ENCODE assay signal across 8 cellular contexts in the genomic region with DNA sequence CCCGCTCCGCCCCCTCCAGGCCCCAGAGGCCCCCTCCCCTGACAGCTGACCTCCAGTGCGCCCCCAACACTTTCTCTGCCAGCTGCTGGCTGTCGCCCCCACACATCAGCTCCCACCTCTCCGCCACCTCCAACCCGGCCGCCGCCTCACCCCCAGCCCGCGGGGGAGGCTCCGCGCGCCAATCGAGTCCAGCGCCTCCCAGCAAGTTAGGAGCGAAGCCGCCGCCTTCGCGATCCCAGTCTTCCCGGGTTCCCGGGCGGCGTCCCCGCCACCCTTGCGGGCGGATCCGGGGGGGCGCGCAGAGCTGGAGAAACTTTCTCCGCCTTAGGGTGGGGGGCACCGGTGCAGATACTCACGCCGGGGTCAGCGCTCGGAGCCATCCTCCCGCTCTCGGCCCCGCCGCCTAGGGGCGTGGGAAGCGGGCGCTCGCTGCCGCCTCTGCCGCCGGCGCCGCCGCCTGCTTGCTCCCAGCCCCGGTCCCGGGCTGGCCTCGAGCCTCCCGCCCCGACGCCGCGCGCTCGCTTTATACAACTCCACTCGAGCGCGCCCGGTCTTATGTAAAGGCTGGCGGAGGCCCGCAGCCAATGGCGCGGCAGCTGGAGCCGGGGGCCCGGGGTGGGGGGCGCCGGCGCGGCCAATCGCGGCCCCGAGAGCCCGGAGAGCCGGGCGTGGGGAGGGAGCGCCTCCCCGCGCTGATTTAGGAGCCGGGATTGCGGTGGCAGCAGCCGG. TPM values are rescaled to one million over a fixed set of nuclear protein-coding genes. Genes with fewer than 3 reads are reported as not detected.
DNase-seq lines count a peak whose midpoint lies in the region; ATAC-seq and TF ChIP-seq lines count a peak whose summit lies in the region.

CRTAC1 (minus strand) TSS at position 529 of the 729 bp plus-strand sequence; CDS start at position 380, 149 bp downstream.

- no peaks in the 10 kb centered on the region for H3K36me3 Mint-ChIP-seq in neural crest cell (ENCODE audit: low read depth)
- no peaks in the 10 kb centered on the region for H3K36me3 Mint-ChIP-seq in natural killer cell

- ATAC-seq in natural killer cell (no peak), HG03095 (IDR thresholded peaks at IDR 0.05; ENCODE audit: unreplicated experiment) (no peak), GM19324 (IDR thresholded peaks at IDR 0.05; ENCODE audit: low FRiP score, unreplicated experiment) (no peak)

- H3K27me3 Mint-ChIP-seq in neural crest cell (ENCODE audit: low read depth), result peaks cover 92% of the 10 kb centered on the region
- peaks cover 50 to 76% of the 10 kb centered on the region in 2 donors for H3K27me3 Mint-ChIP-seq in natural killer cell (ENCODE audit: low read depth in 2 of 2)

- intact Hi-C loops in natural killer cell (cut with micrococcal nuclease), result no loop called here

- DNase-seq in G401 (ENCODE audit: low spot score) (peak; percentile 85), NCI-H69 (lab: John Stamatoyannopoulos, UW) (peak; percentile 93), foreskin fibroblast (peak; percentile 14 to 49), neural crest cell (ENCODE audit: low read depth, low spot score) (peak; percentile 69), natural killer cell (no peak), Kasumi-1 (lab: John Stamatoyannopoulos, UW) (no peak)

- H3K27ac Mint-ChIP-seq in neural crest cell (ENCODE audit: unreplicated experiment) (no peak within 1 kb of the TSS), natural killer cell (no peak within 1 kb of the TSS)

- no peak for TF ChIP-seq CTCF in foreskin fibroblast (IDR thresholded peaks at IDR 0.05; ENCODE audit: low read depth, low read length)
- TF ChIP-seq CTCF in neural crest cell (conservative IDR thresholded peaks at IDR 0.05), result peak; percentile 40
- TF ChIP-seq CTCF in natural killer cell (IDR thresholded peaks at IDR 0.05), result no peak

- H3K4me3 ChIP-seq in foreskin fibroblast (ENCODE audit: low read depth in 1 of 2, low read length in 2 of 2), result no peak within 1 kb of the TSS

- peaks cover 10% of the 10 kb centered on the region for H3K4me1 Mint-ChIP-seq in neural crest cell
- peaks cover 5% of the 10 kb centered on the region in 2 donors for H3K4me1 Mint-ChIP-seq in natural killer cell

- H3K4me3 Mint-ChIP-seq in neural crest cell, result peak within 1 kb of the TSS; percentile 66
- no peak within 1 kb of the TSS for H3K4me3 Mint-ChIP-seq in natural killer cell

- H3K9me3 Mint-ChIP-seq in neural crest cell (no peaks in the 10 kb centered on the region), natural killer cell (no peaks in the 10 kb centered on the region)

- in situ Hi-C loops in G401 (cut with HindIII; ENCODE audit: low sequenced_read_pairs), result no loop called here

RNA-seq across cellular contexts. Expression of gene CRTAC1, which starts in this region (rescaled TPM):
- total RNA-seq in G401 (2014; rRNA removed; shearing (Covaris generic)), result 0.10 TPM in 1 of 2 replicates, not detected in the other
- total RNA-seq in neural crest cell (0.82 and 1.1 TPM in 2 replicates), natural killer cell (not detected)

Comparison
In these comparisons a context has a peak if more than half of its experiments do, and no peak if none do; other contexts are left out.
1. Peak in DNase-seq in G401; RNA of the gene not detected or under 1 TPM.
2. DNase-seq: peak in NCI-H69 (single experiment), foreskin fibroblast (2 of 2) and neural crest cell (single experiment); none in natural killer cell (single experiment) and Kasumi-1 (0 of 2).